ENCODE assay signal across 8 cellular contexts in genomic region chr12:123062682-123063426, GRCh38.
DNase-seq lines count a peak whose midpoint lies in the region; ATAC-seq and TF ChIP-seq lines count a peak whose summit lies in the region.

No MANE protein-coding gene starts in this region.

- DNase-seq in PC-9 = peak; percentile 88 to 97
- no peak for DNase-seq in esophagus muscularis mucosa (ENCODE audit: extremely low spot score)
- no peak for DNase-seq in sigmoid colon
- DNase-seq in putamen (ENCODE audit: low spot score) = no peak
- DNase-seq in activated CD4-positive, CD25-positive, alpha-beta regulatory T cell treated with anti-CD3 and anti-CD28 coated beads, Interleukin-2, amount 50 U/mL, for 72 hours = no peak

- no peaks in the 10 kb centered on the region for H4K20me1 ChIP-seq in PC-9 (ENCODE audit: insufficient read depth)

- H3K9me2 ChIP-seq in PC-9 (ENCODE audit: insufficient read depth) = no peaks in the 10 kb centered on the region

- TF ChIP-seq CTCF in PC-9 (conservative IDR thresholded peaks at IDR 0.05) (no peak), esophagus muscularis mucosa (IDR thresholded peaks at IDR 0.05) (no peak), sigmoid colon (IDR thresholded peaks at IDR 0.05) (no peak)

- TF ChIP-seq EP300 in esophagus muscularis mucosa (IDR thresholded peaks at IDR 0.05) (no peak), sigmoid colon (IDR thresholded peaks at IDR 0.05) (peak in 2 of 4 donors; percentile 66 to 89)

- H3K36me3 ChIP-seq in PC-9 (ENCODE audit: low read depth) (no peaks in the 10 kb centered on the region), esophagus muscularis mucosa (no peaks in the 10 kb centered on the region), sigmoid colon (no peaks in the 10 kb centered on the region)

- CTCF ChIA-PET in PC-9 (lab: Charles Lee) = no interaction called here

- POLR2A ChIA-PET in PC-9 (lab: Charles Lee; ENCODE audit: unreplicated experiment) = interaction anchor here (0.7 kb wide), 1 partner anchor 39 kb away, joined by 3 read pairs; no protein-coding TSS in a partner anchor

- peaks cover 35% of the 10 kb centered on the region for H3K79me2 ChIP-seq in PC-9 (ENCODE audit: low read depth)

- peak; percentile 53 for ATAC-seq in GM21447 (IDR thresholded peaks at IDR 0.05; ENCODE audit: unreplicated experiment)
- ATAC-seq in HG03280 (IDR thresholded peaks at IDR 0.05; ENCODE audit: unreplicated experiment) = no peak
- ATAC-seq in GM18519 (IDR thresholded peaks at IDR 0.05; ENCODE audit: low FRiP score, unreplicated experiment) = no peak

- no peak overlapping the region for H3K4me3 ChIP-seq in PC-9
- no peak overlapping the region for H3K4me3 ChIP-seq in esophagus muscularis mucosa
- no peak overlapping the region for H3K4me3 ChIP-seq in sigmoid colon

- H3K4me2 ChIP-seq in PC-9 = peak overlapping the region; percentile 71

- no peak overlapping the region for H2AFZ ChIP-seq in PC-9

- H3K4me1 ChIP-seq in PC-9 (replicated peaks; ENCODE audit: insufficient read depth) (peaks cover 42% of the 10 kb centered on the region), esophagus muscularis mucosa (peaks cover 81 to 89% (median 86%) of the 10 kb centered on the region in 4 donors), sigmoid colon (peaks cover 0 to 82% (median 74%) of the 10 kb centered on the region in 4 donors)

- H3K9me3 ChIP-seq in PC-9 (ENCODE audit: insufficient read depth, low read depth) = no peaks in the 10 kb centered on the region
- no peaks in the 10 kb centered on the region for H3K9me3 ChIP-seq in esophagus muscularis mucosa
- H3K9me3 ChIP-seq in sigmoid colon = no peaks in the 10 kb centered on the region

- intact Hi-C loops in PC-9 (cut with micrococcal nuclease; ENCODE audit: unreplicated experiment) (loop anchor here (2.0 kb wide), 1 partner anchor 80 kb away; no protein-coding TSS in a partner anchor), esophagus muscularis mucosa (cut with DNase I) (no loop called here), sigmoid colon (cut with DNase I) (no loop called here)

- H3K27me3 ChIP-seq in PC-9 (ENCODE audit: insufficient read depth, low read depth) (no peaks in the 10 kb centered on the region), esophagus muscularis mucosa (no peaks in the 10 kb centered on the region), sigmoid colon (no peaks in the 10 kb centered on the region)

- peak overlapping the region; percentile 90 for H3K27ac ChIP-seq in PC-9
- peak overlapping the region; percentile 69 to 83 (median 76) for H3K27ac ChIP-seq in esophagus muscularis mucosa (replicated peaks in 1 of 4)
- H3K27ac ChIP-seq in sigmoid colon = peak overlapping the region; percentile 69 to 89 (median 80)

- no peak for TF ChIP-seq POLR2A in esophagus muscularis mucosa (IDR thresholded peaks at IDR 0.05; ENCODE audit: low read depth)
- no peak for TF ChIP-seq POLR2A in sigmoid colon (IDR thresholded peaks at IDR 0.05)

- WGBS in esophagus muscularis mucosa = 16% methylated on average over 6 of the region's 8 CpGs
- whole genome bisulfite sequencing in sigmoid colon, 2 donors = 58 to 61% methylated on average over 8 of the region's 8 CpGs

- H3F3A ChIP-seq in PC-9 (ENCODE audit: insufficient read depth, low read depth) = peaks cover 34% of the 10 kb centered on the region

- no TSS peak for BruUV-seq in PC-9 (replicated peaks; lab: Mats Ljungman, UMichigan)

Comparison
In these comparisons a context has a peak if more than half of its experiments do, and no peak if none do; other contexts are left out.
1. DNase-seq: peak in PC-9 (2 of 2); none in esophagus muscularis mucosa (single experiment), sigmoid colon (single experiment), putamen (single experiment) and activated CD4-positive, CD25-positive, alpha-beta regulatory T cell treated with anti-CD3 and anti-CD28 coated beads, Interleukin-2, amount 50 U/mL, for 72 hours (single experiment).
2. Peak in every context shown above with its lines, with median percentiles within 50 percentile points of each other: H3K27ac ChIP-seq.